In the genomic region with DNA sequence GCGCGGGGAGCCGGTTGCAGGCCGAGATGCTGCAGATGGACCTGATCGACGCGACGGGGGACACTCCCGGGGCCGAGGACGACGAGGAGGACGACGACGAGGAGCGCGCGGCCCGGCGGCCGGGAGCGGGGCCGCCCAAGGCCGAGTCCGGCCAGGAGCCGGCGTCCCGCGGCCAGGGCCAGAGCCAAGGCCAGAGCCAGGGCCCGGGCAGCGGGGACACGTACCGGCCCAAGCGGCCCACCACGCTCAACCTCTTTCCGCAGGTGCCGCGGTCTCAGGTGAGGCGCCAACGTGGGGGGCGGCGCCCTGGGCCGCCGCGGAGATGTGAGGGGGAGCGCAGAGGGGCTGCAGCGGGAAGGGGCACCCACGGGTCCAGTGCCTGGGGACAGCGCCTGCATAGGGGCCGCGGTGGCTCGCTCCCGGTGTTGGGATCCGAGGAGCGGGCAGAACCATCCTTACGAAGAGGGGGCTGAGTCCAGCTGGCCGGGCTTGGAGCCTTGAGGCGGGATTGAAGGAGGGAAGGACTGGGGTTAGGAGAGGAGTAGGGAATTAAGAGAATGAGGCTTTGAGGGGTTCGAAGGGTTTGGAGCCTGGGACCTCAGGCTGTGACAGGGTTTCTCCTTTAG, we compare ENCODE assay signal across 9 cellular contexts. TPM values are rescaled to one million over a fixed set of nuclear protein-coding genes. Genes with fewer than 3 reads are reported as not detected.
DNase-seq lines count a peak whose midpoint lies in the region; ATAC-seq and TF ChIP-seq lines count a peak whose summit lies in the region.
"Not testable (repeated sequence)": the region's sequence is repeated elsewhere in the genome, so short reads cannot be mapped to it uniquely, and the experiment has no call there.
"Had no signal": no experiment of that assay in that cellular context is flagged by ENCODE, and none has a peak within 500 bp of the region (broad histone marks: within the 10 kb centered on the region; RNA-seq: fewer than 3 reads in every experiment).

No MANE protein-coding gene starts in this region.

- not testable (repeated sequence) for H3K56ac ChIP-seq in H9 (ENCODE audit: insufficient read length, low read depth, low read length)

- peak overlapping the region; percentile 91 for H3K4me2 ChIP-seq in BLaER1
- H3K4me2 ChIP-seq in H9 (ENCODE audit: insufficient read depth, insufficient read length, low read length): peak overlapping the region; percentile 78
- peak overlapping the region; percentile 71 for H3K4me2 ChIP-seq in OCI-LY7 (ENCODE audit: low read length)

- not testable (repeated sequence) for H2AK5ac ChIP-seq in H9 (ENCODE audit: insufficient read length, low read length)

- intact Hi-C loops in OCI-LY7 (cut with micrococcal nuclease; ENCODE audit: unreplicated experiment): not testable (repeated sequence)

- not testable (repeated sequence) for H4K91ac ChIP-seq in H9 (ENCODE audit: insufficient read length, low read depth, low read length)

- not testable (repeated sequence) for H3K4ac ChIP-seq in H9 (ENCODE audit: low read depth, low read length)

- not testable (repeated sequence) for H2BK5ac ChIP-seq in H9 (ENCODE audit: insufficient read length, low read length)

- H3T11ph ChIP-seq in H9 (ENCODE audit: low read length): not testable (repeated sequence)

- H2BK120ac ChIP-seq in H9 (ENCODE audit: low read depth, low read length, poor library complexity, severe bottlenecking): not testable (repeated sequence)

- no CpG with 5 or more reads among the region's 59 CpGs for WGBS in H9 (ENCODE audit: extremely low coverage, insufficient read length, low lambda C conversion rate)
- WGBS in ectodermal cell, 2 experiments: 2 to 3% methylated on average over 30 to 32 of the region's 59 CpGs

- TF ChIP-seq CTCF in H9 (conservative IDR thresholded peaks at IDR 0.05); OCI-LY7 (conservative IDR thresholded peaks at IDR 0.05; ENCODE audit: low read length); nephron progenitor cell (IDR thresholded peaks at IDR 0.05): not testable (repeated sequence)

- H3K27me3 ChIP-seq in BLaER1: peaks cover 41% of the 10 kb centered on the region
- H3K27me3 ChIP-seq in H9 (ENCODE audit: insufficient read depth, low read length); iPS-15b (ENCODE audit: control insufficient read depth, insufficient read depth, low read length): not testable (repeated sequence)
- H3K27me3 ChIP-seq in ectodermal cell (ENCODE audit: control insufficient read depth, insufficient read depth, low read length, poor library complexity, severe bottlenecking): peaks cover 17% of the 10 kb centered on the region
- H3K27me3 ChIP-seq in subcutaneous abdominal adipose tissue (ENCODE audit: control insufficient read depth in 5 of 5, insufficient read depth in 4 of 5, low read length in 5 of 5): peaks cover 0 to 19% (median 6%) of the 10 kb centered on the region in 5 donors

- not testable (repeated sequence) for H4K5ac ChIP-seq in H9 (ENCODE audit: insufficient read length, low read depth, low read length)

- BruUV-seq in OCI-LY7 (replicated peaks; lab: Mats Ljungman, UMichigan): not testable (repeated sequence)

- not testable (repeated sequence) for H3K9me2 ChIP-seq in OCI-LY7 (ENCODE audit: insufficient read depth, low read length)

- H3K23me2 ChIP-seq in H9 (ENCODE audit: insufficient read length, low read depth, low read length, poor library complexity, severe bottlenecking): not testable (repeated sequence)

- H3K27ac Mint-ChIP-seq in H9; activated T-helper 17 cell treated with anti-CD3 and anti-CD28 coated beads, Interleukin-2, amount 50 U/mL, for 72 hours: not testable (repeated sequence)
- H3K27ac Mint-ChIP-seq in nephron progenitor cell: peak overlapping the region; percentile 57

- H3K4me1 Mint-ChIP-seq in H9: peaks cover 15 to 27% of the 10 kb centered on the region in 2 experiments
- H3K4me1 Mint-ChIP-seq in activated T-helper 17 cell treated with anti-CD3 and anti-CD28 coated beads, Interleukin-2, amount 50 U/mL, for 72 hours: not testable (repeated sequence)
- H3K4me1 Mint-ChIP-seq in nephron progenitor cell: peaks cover 55% of the 10 kb centered on the region

- H3K27ac ChIP-seq in BLaER1; H9 (ENCODE audit: insufficient read length, low read depth, low read length); OCI-LY7 (ENCODE audit: low read depth, low read length, poor library complexity, severe bottlenecking); ectodermal cell (ENCODE audit: insufficient read depth, low read depth, low read length, poor library complexity, severe bottlenecking); subcutaneous abdominal adipose tissue (ENCODE audit: low read depth, low read length): not testable (repeated sequence)

- not testable (repeated sequence) for H3K9me3 Mint-ChIP-seq in H9; activated T-helper 17 cell treated with anti-CD3 and anti-CD28 coated beads, Interleukin-2, amount 50 U/mL, for 72 hours; nephron progenitor cell

- H3K36me3 Mint-ChIP-seq in H9 (ENCODE audit: insufficient read depth in 1 of 3, low read depth in 3 of 3): peaks cover 6 to 36% (median 17%) of the 10 kb centered on the region in 3 experiments; a peak in 6 of 7 replicates
- H3K36me3 Mint-ChIP-seq in activated T-helper 17 cell treated with anti-CD3 and anti-CD28 coated beads, Interleukin-2, amount 50 U/mL, for 72 hours (ENCODE audit: low read depth); nephron progenitor cell (ENCODE audit: low read depth): not testable (repeated sequence)

- POLR2A ChIA-PET in OCI-LY7 (lab: Charles Lee): interaction anchor here (1.2 kb wide), 1 partner anchor 66 kb away, joined by 3 read pairs; no protein-coding TSS in a partner anchor

- peak overlapping the region; percentile 68 for H3K4me3 ChIP-seq in BLaER1
- H3K4me3 ChIP-seq in OCI-LY7 (ENCODE audit: low read depth, low read length, poor library complexity, severe bottlenecking): peak overlapping the region; percentile 69
- H3K4me3 ChIP-seq in ectodermal cell (ENCODE audit: insufficient read depth, low read depth, low read length): peak overlapping the region; percentile 48
- H3K4me3 ChIP-seq in iPS-15b (ENCODE audit: low read depth, low read length): peak overlapping the region; percentile 63
- peak overlapping the region; percentile 55 to 71 (median 63) for H3K4me3 ChIP-seq in subcutaneous abdominal adipose tissue (ENCODE audit: low read depth in 1 of 5, low read length in 5 of 5)

- peaks cover 21% of the 10 kb centered on the region for H3K4me1 ChIP-seq in BLaER1
- H3K4me1 ChIP-seq in H9 (ENCODE audit: insufficient read depth, low read length); iPS-15b (ENCODE audit: control insufficient read depth, insufficient read depth, low read length): not testable (repeated sequence)
- peaks cover 13% of the 10 kb centered on the region for H3K4me1 ChIP-seq in OCI-LY7 (ENCODE audit: insufficient read depth, low read length, poor library complexity, severe bottlenecking)
- H3K4me1 ChIP-seq in ectodermal cell (ENCODE audit: control insufficient read depth, insufficient read depth, low read length): peaks cover 28% of the 10 kb centered on the region
- H3K4me1 ChIP-seq in subcutaneous abdominal adipose tissue (ENCODE audit: control insufficient read depth in 5 of 5, insufficient read depth in 5 of 5, low read length in 5 of 5): peaks cover 0 to 25% (median 23%) of the 10 kb centered on the region in 5 donors

- H2BK20ac ChIP-seq in H9 (ENCODE audit: low read depth, low read length, poor library complexity, severe bottlenecking): not testable (repeated sequence)

- H3K27me3 Mint-ChIP-seq in H9 (ENCODE audit: low read depth); nephron progenitor cell (ENCODE audit: low read depth, poor library complexity): not testable (repeated sequence)
- peaks cover 14% of the 10 kb centered on the region for H3K27me3 Mint-ChIP-seq in activated T-helper 17 cell treated with anti-CD3 and anti-CD28 coated beads, Interleukin-2, amount 50 U/mL, for 72 hours

- not testable (repeated sequence) for H3K23ac ChIP-seq in H9 (ENCODE audit: insufficient read length, low read depth, low read length)

- not testable (repeated sequence) for H3K79me1 ChIP-seq in H9 (ENCODE audit: insufficient read depth, low read depth, low read length, poor library complexity, severe bottlenecking)

- not testable (repeated sequence) for H3K9me3 ChIP-seq in BLaER1; H9 (ENCODE audit: control insufficient read depth, low read depth, low read length); OCI-LY7 (ENCODE audit: low read length); ectodermal cell (ENCODE audit: control insufficient read depth, low read length); iPS-15b (ENCODE audit: control insufficient read depth, insufficient read depth, low read length); subcutaneous abdominal adipose tissue (ENCODE audit: control insufficient read depth in 5 of 5, low read length in 5 of 5)

- not testable (repeated sequence) for ATAC-seq in activated T-helper 17 cell treated with anti-CD3 and anti-CD28 coated beads, Interleukin-2, amount 50 U/mL, for 72 hours (replicated peaks)

- H2BK15ac ChIP-seq in H9 (ENCODE audit: low read depth, low read length): not testable (repeated sequence)

- H2BK12ac ChIP-seq in H9 (ENCODE audit: insufficient read length, low read depth, low read length): not testable (repeated sequence)

- H3K9ac ChIP-seq in BLaER1; H9 (ENCODE audit: extremely low read depth, insufficient read length, low read length): not testable (repeated sequence)
- H3K9ac ChIP-seq in iPS-15b (ENCODE audit: low read depth, low read length): peak overlapping the region; percentile 47
- H3K9ac ChIP-seq in subcutaneous abdominal adipose tissue (ENCODE audit: low read length in 5 of 5): peak overlapping the region in 3 of 5 donors; percentile 19 to 66 (median 23)

- H4K8ac ChIP-seq in H9 (replicated peaks; ENCODE audit: insufficient read length, low read depth, low read length): not testable (repeated sequence)

- H3K18ac ChIP-seq in H9 (ENCODE audit: insufficient read length, low read depth, low read length): not testable (repeated sequence)

- DNase-seq in H9; OCI-LY7 (ENCODE audit: low spot score): not testable (repeated sequence)
- DNase-seq in nephron progenitor cell: peak; percentile 40

- not testable (repeated sequence) for H2AFZ ChIP-seq in H9 (ENCODE audit: low read length); OCI-LY7 (ENCODE audit: low read length)

- H3K4me3 Mint-ChIP-seq in H9 (peak overlapping the region; percentile 71 to 79), nephron progenitor cell (peak overlapping the region; percentile 86)
- peak overlapping the region; percentile 62 for H3K4me3 Mint-ChIP-seq in activated T-helper 17 cell treated with anti-CD3 and anti-CD28 coated beads, Interleukin-2, amount 50 U/mL, for 72 hours

- CTCF ChIA-PET in OCI-LY7 (lab: Charles Lee; ENCODE audit: unreplicated experiment): interaction anchor here (0.6 kb wide), 1 partner anchor 35 kb away, joined by 3 read pairs; no protein-coding TSS in a partner anchor

- H3K14ac ChIP-seq in H9 (ENCODE audit: insufficient read depth, low read length): not testable (repeated sequence)

- H4K20me1 ChIP-seq in BLaER1: peaks cover 56% of the 10 kb centered on the region
- H4K20me1 ChIP-seq in H9 (ENCODE audit: control insufficient read depth, insufficient read depth, insufficient read length); OCI-LY7 (ENCODE audit: insufficient read depth, low read length): not testable (repeated sequence)

- not testable (repeated sequence) for H3K79me2 ChIP-seq in H9 (ENCODE audit: insufficient read depth, low read length); OCI-LY7 (ENCODE audit: insufficient read depth, low read depth, low read length)

- not testable (repeated sequence) for H3K36me3 ChIP-seq in BLaER1; OCI-LY7 (ENCODE audit: insufficient read depth, low read length); ectodermal cell (ENCODE audit: control insufficient read depth, insufficient read depth, low read length)
- H3K36me3 ChIP-seq in iPS-15b (ENCODE audit: control insufficient read depth, insufficient read depth, low read length) (peaks cover 27% of the 10 kb centered on the region), subcutaneous abdominal adipose tissue (ENCODE audit: control insufficient read depth in 5 of 5, insufficient read depth in 5 of 5, low read length in 5 of 5) (peaks cover 0 to 26% (median 12%) of the 10 kb centered on the region in 5 donors)

RNA-seq across cellular contexts. Expression of a gene that starts 6.8 kb away (rescaled TPM):
- total RNA-seq in H9 (2021) (2.1 and 2.2 TPM in 2 replicates), OCI-LY7 (2022) (3.7 and 4.3 TPM in 2 replicates)
- total RNA-seq in OCI-LY7 (2014; rRNA removed; shearing (Covaris generic)): 2.4 and 3.3 TPM in 2 replicates
- total RNA-seq in activated T-helper 17 cell treated with anti-CD3 and anti-CD28 coated beads, Interleukin-2, amount 50 U/mL, for 72 hours: 1 to 10 TPM; 1.8 to 2.7 TPM
- polyA plus RNA-seq in ectodermal cell (2013, experiment 1 of 4): 2.2 TPM
- polyA plus RNA-seq in ectodermal cell (2013, experiment 2 of 4): 1.0 TPM
- polyA plus RNA-seq in ectodermal cell (2013, experiment 3 of 4): not detected
- polyA plus RNA-seq in ectodermal cell (2013, experiment 4 of 4): 0.45 TPM

RNA-seq across cellular contexts. Expression of a gene that starts 14.8 kb away (rescaled TPM):
- total RNA-seq in H9 (2021) (30.1 and 30.2 TPM in 2 replicates), OCI-LY7 (2022) (1.5 and 2.2 TPM in 2 replicates)
- 2.2 and 2.9 TPM in 2 replicates for total RNA-seq in OCI-LY7 (2014; rRNA removed; shearing (Covaris generic))
- under 1 TPM; 0.65 to 0.93 TPM for total RNA-seq in activated T-helper 17 cell treated with anti-CD3 and anti-CD28 coated beads, Interleukin-2, amount 50 U/mL, for 72 hours
- polyA plus RNA-seq in ectodermal cell (2013, experiment 1 of 4): 18.3 TPM
- polyA plus RNA-seq in ectodermal cell (2013, experiment 2 of 4): 15.4 TPM
- 14.4 TPM for polyA plus RNA-seq in ectodermal cell (2013, experiment 3 of 4)
- 12.7 TPM for polyA plus RNA-seq in ectodermal cell (2013, experiment 4 of 4)

RNA-seq across cellular contexts. Expression of a gene that starts 17.4 kb away (rescaled TPM):
- total RNA-seq in H9 (2021) (28.6 and 30.8 TPM in 2 replicates), OCI-LY7 (2022) (42.1 and 43.9 TPM in 2 replicates)
- 41.0 TPM in 2 replicates for total RNA-seq in OCI-LY7 (2014; rRNA removed; shearing (Covaris generic))
- 10 to 100 TPM; 27.9 to 45.4 TPM for total RNA-seq in activated T-helper 17 cell treated with anti-CD3 and anti-CD28 coated beads, Interleukin-2, amount 50 U/mL, for 72 hours
- polyA plus RNA-seq in ectodermal cell (2013, experiment 1 of 4): 27.4 TPM
- polyA plus RNA-seq in ectodermal cell (2013, experiment 2 of 4): 24.2 TPM
- 25.6 TPM for polyA plus RNA-seq in ectodermal cell (2013, experiment 3 of 4)
- 22.7 TPM for polyA plus RNA-seq in ectodermal cell (2013, experiment 4 of 4)

RNA-seq across cellular contexts. Expression of a gene that starts 22.2 kb away (rescaled TPM):
- total RNA-seq in H9 (2021): 95.6 and 108 TPM in 2 replicates
- total RNA-seq in OCI-LY7 (2014; rRNA removed; shearing (Covaris generic)): 0.08 and 0.60 TPM in 2 replicates
- total RNA-seq in OCI-LY7 (2022): 1.00 and 1.3 TPM in 2 replicates
- 1 to 10 TPM in 1 of 2 donors, under 1 TPM in 1; 0.80 to 1.8 TPM for total RNA-seq in activated T-helper 17 cell treated with anti-CD3 and anti-CD28 coated beads, Interleukin-2, amount 50 U/mL, for 72 hours
- polyA plus RNA-seq in ectodermal cell (2013, experiment 1 of 4): 27.8 TPM
- 30.9 TPM for polyA plus RNA-seq in ectodermal cell (2013, experiment 2 of 4)
- 27.8 TPM for polyA plus RNA-seq in ectodermal cell (2013, experiment 3 of 4)
- polyA plus RNA-seq in ectodermal cell (2013, experiment 4 of 4): 28.7 TPM
- total RNA-seq: HT1080 had no signal

RNA-seq across cellular contexts. Expression of a gene that starts 53.0 kb away (rescaled TPM):
- total RNA-seq in H9 (2021) (14.4 and 14.5 TPM in 2 replicates), OCI-LY7 (2022) (24.6 and 27.2 TPM in 2 replicates)
- 19.2 and 24.5 TPM in 2 replicates for total RNA-seq in OCI-LY7 (2014; rRNA removed; shearing (Covaris generic))
- total RNA-seq in activated T-helper 17 cell treated with anti-CD3 and anti-CD28 coated beads, Interleukin-2, amount 50 U/mL, for 72 hours: 10 to 100 TPM; 12.3 to 25.4 TPM
- 18.6 TPM for polyA plus RNA-seq in ectodermal cell (2013, experiment 1 of 4)
- 15.9 TPM for polyA plus RNA-seq in ectodermal cell (2013, experiment 2 of 4)
- 15.1 TPM for polyA plus RNA-seq in ectodermal cell (2013, experiment 3 of 4)
- polyA plus RNA-seq in ectodermal cell (2013, experiment 4 of 4): 20.6 TPM
